ENCODE assay signal across 11 cellular contexts in genomic region chr9:95024097-95024671, GRCh38.
A peak's percentile ranks its signal among the peaks of the same experiment; 100 is the strongest.
DNase-seq lines count a peak whose midpoint lies in the region; ATAC-seq and TF ChIP-seq lines count a peak whose summit lies in the region.
"Had no signal": no experiment of that assay in that cellular context is flagged by ENCODE, and none has a peak within 500 bp of the region (broad histone marks: within the 10 kb centered on the region; RNA-seq: fewer than 3 reads in every experiment).

No MANE protein-coding gene starts in this region.

- no peaks in the 10 kb centered on the region for H3K27me3 ChIP-seq in body of pancreas
- no peaks in the 10 kb centered on the region for H3K27me3 ChIP-seq in kidney epithelial cell (ENCODE audit: control insufficient read depth, insufficient read depth, low read length)
- no peaks in the 10 kb centered on the region for H3K27me3 ChIP-seq in gastrocnemius medialis

- WGBS in body of pancreas, 2 donors = 5 to 9% methylated on average over 12 of the region's 12 CpGs

- TF ChIP-seq POLR2A in body of pancreas (IDR thresholded peaks at IDR 0.05) = peak in 2 of 3 donors; percentile 63 to 74
- TF ChIP-seq POLR2A in gastrocnemius medialis (IDR thresholded peaks at IDR 0.05) = peak in 1 of 2 donors; percentile 30

- in situ Hi-C loops in gastrocnemius medialis (cut with MboI; ENCODE audit: low sequenced_read_pairs in 4 of 4) = no loop called here

- intact Hi-C loops in body of pancreas (cut with DNase I) (no loop called here), gastrocnemius medialis (cut with DNase I; ENCODE audit: low total_unique reads) (loop anchor here (5.0 kb wide), 1 partner anchor 242 kb away; no protein-coding TSS in a partner anchor)

- H3K4me1 Mint-ChIP-seq in T-helper 2 cell treated with Interferon-gamma antibody and Interleukin-4, amounts not matched to agents 5 μg/mL and 100 μg/mL, for 36 hours (ENCODE audit: low read depth) = no peaks in the 10 kb centered on the region
- H3K4me1 Mint-ChIP-seq: stimulated activated effector memory CD8-positive, alpha-beta T cell treated with anti-CD3 and anti-CD28 coated beads, Interleukin-12 subunit alpha, Interleukin-12 subunit beta, amount 100 ng/mL, for 72 hours had no signal

- H3K27ac ChIP-seq in body of pancreas (peak overlapping the region; percentile 89 to 96 (median 94)), gastrocnemius medialis (peak overlapping the region; percentile 95 to 98 (median 97))

- H3K9me3 Mint-ChIP-seq in T-helper 2 cell treated with Interferon-gamma antibody and Interleukin-4, amounts not matched to agents 5 μg/mL and 100 μg/mL, for 36 hours = no peaks in the 10 kb centered on the region
- H3K9me3 Mint-ChIP-seq: activated CD8-positive, alpha-beta T cell treated with anti-CD3 and anti-CD28 coated beads for 36 hours; dendritic cell treated with granulocyte-macrophage colony-stimulating factor and Interleukin-4, amounts not matched to agents 40 ng/mL and 50 ng/mL, for 4 days; stimulated activated effector memory CD8-positive, alpha-beta T cell treated with anti-CD3 and anti-CD28 coated beads, Interleukin-12 subunit alpha, Interleukin-12 subunit beta, amount 100 ng/mL, for 72 hours had no signal

- peak; percentile 29 for ATAC-seq in body of pancreas
- ATAC-seq in gastrocnemius medialis = peak; percentile 67 to 77
- ATAC-seq: activated CD8-positive, alpha-beta T cell treated with anti-CD3 and anti-CD28 coated beads for 36 hours; stimulated activated effector memory CD8-positive, alpha-beta T cell treated with anti-CD3 and anti-CD28 coated beads, Interleukin-12 subunit alpha, Interleukin-12 subunit beta, amount 100 ng/mL, for 72 hours had no signal

- H3K4me3 Mint-ChIP-seq in T-helper 2 cell treated with Interferon-gamma antibody and Interleukin-4, amounts not matched to agents 5 μg/mL and 100 μg/mL, for 36 hours = no peak overlapping the region
- H3K4me3 Mint-ChIP-seq: activated CD8-positive, alpha-beta T cell treated with anti-CD3 and anti-CD28 coated beads for 36 hours; dendritic cell treated with granulocyte-macrophage colony-stimulating factor and Interleukin-4, amounts not matched to agents 40 ng/mL and 50 ng/mL, for 4 days; stimulated activated effector memory CD8-positive, alpha-beta T cell treated with anti-CD3 and anti-CD28 coated beads, Interleukin-12 subunit alpha, Interleukin-12 subunit beta, amount 100 ng/mL, for 72 hours had no signal

- TF ChIP-seq CTCF in body of pancreas (IDR thresholded peaks at IDR 0.05) (peak in 2 of 7 experiments; percentile 12 to 15), kidney epithelial cell (IDR thresholded peaks at IDR 0.05; ENCODE audit: insufficient read depth, low read length, poor library complexity, severe bottlenecking) (peak; percentile 7), gastrocnemius medialis (IDR thresholded peaks at IDR 0.05 in 4 of 5, conservative IDR thresholded peaks at IDR 0.05 in 1 of 5) (no peak)

- H3K4me1 ChIP-seq in body of pancreas (peaks cover 95% of the 10 kb centered on the region), gastrocnemius medialis (peaks cover 95% of the 10 kb centered on the region in 2 donors)

- peaks cover 0 to 5% of the 10 kb centered on the region in 2 donors for H3K36me3 ChIP-seq in body of pancreas (replicated peaks in 1 of 2; ENCODE audit: insufficient read depth in 1 of 2, low read depth in 2 of 2)
- peaks cover 2% of the 10 kb centered on the region for H3K36me3 ChIP-seq in kidney epithelial cell (ENCODE audit: control insufficient read depth, insufficient read depth, low read length)
- no peaks in the 10 kb centered on the region for H3K36me3 ChIP-seq in gastrocnemius medialis

- DNase-seq in ELF-1 (ENCODE audit: low read depth, low spot score) (peak; percentile 27), body of pancreas (peak; percentile 71 to 83 (median 80)), kidney epithelial cell (ENCODE audit: low read depth) (no peak), gastrocnemius medialis (peak; percentile 71 to 89), GF-D8 (lab: John Stamatoyannopoulos, UW) (no peak), T-helper 2 cell (no peak)
- no peak for DNase-seq in central memory CD4-positive, alpha-beta T cell
- DNase-seq in T-helper 2 cell treated with Interferon-gamma antibody and Interleukin-4, amounts not matched to agents 5 μg/mL and 100 μg/mL, for 36 hours (ENCODE audit: low spot score) = no peak
- DNase-seq: activated CD8-positive, alpha-beta T cell treated with anti-CD3 and anti-CD28 coated beads for 36 hours had no signal

- no peak overlapping the region for H3K27ac Mint-ChIP-seq in T-helper 2 cell treated with Interferon-gamma antibody and Interleukin-4, amounts not matched to agents 5 μg/mL and 100 μg/mL, for 36 hours
- H3K27ac Mint-ChIP-seq: activated CD8-positive, alpha-beta T cell treated with anti-CD3 and anti-CD28 coated beads for 36 hours; dendritic cell treated with granulocyte-macrophage colony-stimulating factor and Interleukin-4, amounts not matched to agents 40 ng/mL and 50 ng/mL, for 4 days; stimulated activated effector memory CD8-positive, alpha-beta T cell treated with anti-CD3 and anti-CD28 coated beads, Interleukin-12 subunit alpha, Interleukin-12 subunit beta, amount 100 ng/mL, for 72 hours had no signal

- no peak overlapping the region for H3K4me3 ChIP-seq in body of pancreas
- no peak overlapping the region for H3K4me3 ChIP-seq in kidney epithelial cell (ENCODE audit: low read depth, low read length)
- H3K4me3 ChIP-seq in gastrocnemius medialis = peak overlapping the region in 1 of 4 donors; percentile 16

- H3K27me3 Mint-ChIP-seq in T-helper 2 cell treated with Interferon-gamma antibody and Interleukin-4, amounts not matched to agents 5 μg/mL and 100 μg/mL, for 36 hours (ENCODE audit: low read depth) = no peaks in the 10 kb centered on the region
- H3K27me3 Mint-ChIP-seq: activated CD8-positive, alpha-beta T cell treated with anti-CD3 and anti-CD28 coated beads for 36 hours; dendritic cell treated with granulocyte-macrophage colony-stimulating factor and Interleukin-4, amounts not matched to agents 40 ng/mL and 50 ng/mL, for 4 days had no signal

- H3K9me3 ChIP-seq in body of pancreas (no peaks in the 10 kb centered on the region), gastrocnemius medialis (no peaks in the 10 kb centered on the region)

- H3K36me3 Mint-ChIP-seq in T-helper 2 cell treated with Interferon-gamma antibody and Interleukin-4, amounts not matched to agents 5 μg/mL and 100 μg/mL, for 36 hours (ENCODE audit: low read depth) = peaks cover 8% of the 10 kb centered on the region
- H3K36me3 Mint-ChIP-seq: stimulated activated effector memory CD8-positive, alpha-beta T cell treated with anti-CD3 and anti-CD28 coated beads, Interleukin-12 subunit alpha, Interleukin-12 subunit beta, amount 100 ng/mL, for 72 hours had no signal

Comparison
In these comparisons a context has a peak if more than half of its experiments do, and no peak if none do; other contexts are left out.
1. DNase-seq: peak in ELF-1 (single experiment), body of pancreas (4 of 4) and gastrocnemius medialis (2 of 2); none in kidney epithelial cell (single experiment), central memory CD4-positive, alpha-beta T cell (single experiment), GF-D8 (single experiment), T-helper 2 cell treated with Interferon-gamma antibody and Interleukin-4, amounts not matched to agents 5 μg/mL and 100 μg/mL, for 36 hours (single experiment) and T-helper 2 cell (0 of 5).